ENCODE assay signal across 1 cellular context in the genomic region with DNA sequence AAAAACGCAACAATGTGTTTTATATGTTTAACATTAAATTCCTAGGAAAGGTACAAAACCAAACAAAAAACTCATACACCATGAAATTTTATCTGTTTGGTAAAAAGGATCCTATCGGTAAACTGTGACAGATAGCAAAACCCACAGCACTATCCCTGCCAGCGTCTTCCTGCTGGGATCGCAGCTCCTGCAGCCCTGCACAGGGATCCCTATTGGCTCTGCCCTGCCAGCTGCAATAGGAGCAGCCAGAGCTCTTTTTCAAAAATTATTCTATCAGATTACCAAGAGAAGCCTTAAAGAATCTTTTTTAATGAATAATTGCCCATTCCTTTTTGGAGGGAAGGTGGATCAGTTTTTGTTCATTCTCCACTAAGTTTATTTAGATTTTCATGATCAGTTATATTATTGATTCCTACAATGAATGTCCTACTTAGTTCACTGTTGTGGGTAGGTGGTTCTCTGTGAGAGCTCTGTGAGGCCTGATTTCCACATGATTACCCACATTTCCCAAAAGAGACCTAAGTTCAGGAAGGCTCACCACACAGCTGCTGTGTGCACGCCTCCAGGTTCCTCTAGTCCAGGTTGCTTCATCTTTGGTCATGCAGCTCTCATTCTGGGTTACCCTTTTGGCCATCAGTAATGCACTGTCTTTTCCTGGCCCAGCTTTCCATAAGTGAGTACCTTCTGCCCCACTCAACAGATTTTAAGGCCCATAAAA.
TF ChIP-seq lines count a peak whose summit lies in the region.

No MANE protein-coding gene starts in this region.

TF ChIP-seq in WTC11, 78 proteins besides CTCF, POLR2A, EP300 and RAD21 (continued from another document):
- TF ChIP-seq CREB1 (CRISPR knock-in tag; IDR thresholded peaks at IDR 0.05) (no peak), NFATC4 (CRISPR knock-in tag; IDR thresholded peaks at IDR 0.05) (no peak)
TF ChIP-seq in WTC11: peak in this region for 0.
